Comparison of ENCODE assay signal across 1 cellular context in genomic region chr21:44193108-44193507, GRCh38. TPM values are rescaled to one million over a fixed set of nuclear protein-coding genes. Genes with fewer than 3 reads are reported as not detected.
"Had no signal": no experiment of that assay in that cellular context is flagged by ENCODE, and none has a peak within 500 bp of the region (broad histone marks: within the 10 kb centered on the region; RNA-seq: fewer than 3 reads in every experiment).

No MANE protein-coding gene starts in this region.

RNA-seq across cellular contexts. Expression of gene ICOSLG, which starts 47.6 kb away (rescaled TPM):
- polyA plus RNA-seq: immature natural killer cell had no signal
